ENCODE assay signal across 2 cellular contexts in the genomic region with DNA sequence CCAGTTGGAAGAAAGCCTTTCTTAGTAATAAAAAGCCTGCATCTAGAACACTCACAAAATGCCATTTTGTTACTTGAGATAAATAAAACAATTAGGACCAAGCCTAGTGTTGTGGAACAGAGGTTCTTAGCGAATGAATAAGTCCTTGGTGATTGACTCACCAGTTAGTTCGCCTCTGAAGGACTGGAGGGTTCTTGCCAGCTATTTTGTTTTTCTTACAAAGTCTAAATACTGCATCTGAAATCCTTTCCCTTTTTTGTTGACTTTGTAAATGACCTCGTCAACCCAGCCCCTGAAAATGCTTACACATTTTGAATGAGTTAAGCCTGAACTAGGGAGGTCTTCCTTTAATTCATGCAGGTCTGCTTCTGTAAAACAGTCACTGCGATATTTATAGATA.
A peak's percentile ranks its signal among the peaks of the same experiment; 100 is the strongest.
TF ChIP-seq lines count a peak whose summit lies in the region.

No MANE protein-coding gene starts in this region.

TF ChIP-seq in A549, 52 proteins besides CTCF, POLR2A, EP300 and RAD21 (continued from another document):
- no peak for TF ChIP-seq HOXA7 (CRISPR knock-in tag; IDR thresholded peaks at IDR 0.05)
- TF ChIP-seq PHF8 (IDR thresholded peaks at IDR 0.05; ENCODE audit: borderline replicate concordance, low read depth): no peak
- TF ChIP-seq, protein P1, sequence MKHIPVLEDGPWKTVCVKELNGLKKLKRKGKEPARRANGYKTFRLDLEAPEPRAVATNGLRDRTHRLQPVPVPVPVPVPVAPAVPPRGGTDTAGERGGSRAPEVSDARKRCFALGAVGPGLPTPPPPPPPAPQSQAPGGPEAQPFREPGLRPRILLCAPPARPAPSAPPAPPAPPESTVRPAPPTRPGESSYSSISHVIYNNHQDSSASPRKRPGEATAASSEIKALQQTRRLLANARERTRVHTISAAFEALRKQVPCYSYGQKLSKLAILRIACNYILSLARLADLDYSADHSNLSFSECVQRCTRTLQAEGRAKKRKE (CRISPR knock-in tag; IDR thresholded peaks at IDR 0.05; ENCODE audit: low read depth): no peak
- TF ChIP-seq FOSB (CRISPR knock-in tag; IDR thresholded peaks at IDR 0.05): no peak
- no peak for TF ChIP-seq BHLHE40 (IDR thresholded peaks at IDR 0.05; ENCODE audit: low read depth, low read length)
- no peak for TF ChIP-seq TFCP2L1 (CRISPR knock-in tag; IDR thresholded peaks at IDR 0.05)
- no peak for TF ChIP-seq RNF2 (IDR thresholded peaks at IDR 0.05; ENCODE audit: borderline replicate concordance, low read depth)
- no peak for TF ChIP-seq CBX2 (IDR thresholded peaks at IDR 0.05; ENCODE audit: borderline replicate concordance, low read depth)
- TF ChIP-seq KDM5A (IDR thresholded peaks at IDR 0.05): no peak
- TF ChIP-seq ESRRA (IDR thresholded peaks at IDR 0.05; ENCODE audit: borderline replicate concordance, low read length): no peak
TF ChIP-seq in A549: peak in this region for 0.

TF ChIP-seq in IMR-90, 13 proteins besides CTCF, POLR2A, EP300 and RAD21:
- TF ChIP-seq, protein P2, sequence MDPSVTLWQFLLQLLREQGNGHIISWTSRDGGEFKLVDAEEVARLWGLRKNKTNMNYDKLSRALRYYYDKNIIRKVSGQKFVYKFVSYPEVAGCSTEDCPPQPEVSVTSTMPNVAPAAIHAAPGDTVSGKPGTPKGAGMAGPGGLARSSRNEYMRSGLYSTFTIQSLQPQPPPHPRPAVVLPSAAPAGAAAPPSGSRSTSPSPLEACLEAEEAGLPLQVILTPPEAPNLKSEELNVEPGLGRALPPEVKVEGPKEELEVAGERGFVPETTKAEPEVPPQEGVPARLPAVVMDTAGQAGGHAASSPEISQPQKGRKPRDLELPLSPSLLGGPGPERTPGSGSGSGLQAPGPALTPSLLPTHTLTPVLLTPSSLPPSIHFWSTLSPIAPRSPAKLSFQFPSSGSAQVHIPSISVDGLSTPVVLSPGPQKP (IDR thresholded peaks at IDR 0.05; ENCODE audit: borderline replicate concordance, low read depth, low read length): no peak
- 0 out of 2 replicates have a peak, but pooled peaks have one; percentile 19 for TF ChIP-seq FOS (IDR thresholded peaks at IDR 0.05; ENCODE audit: low read depth, low read length)
- TF ChIP-seq CEBPB (IDR thresholded peaks at IDR 0.05; ENCODE audit: low read depth, low read length): peak; percentile 34; the same call in 1 of the 2 replicates
- peak; percentile 24; the same call in 1 of the 2 replicates for TF ChIP-seq MAFK (IDR thresholded peaks at IDR 0.05; ENCODE audit: low read depth, low read length)
